9 cellular contexts compared by ENCODE assay signal in genomic region chr17:7557825-7558543, GRCh38. TPM values are rescaled to one million over a fixed set of nuclear protein-coding genes. Genes with fewer than 3 reads are reported as not detected.
A peak's percentile ranks its signal among the peaks of the same experiment; 100 is the strongest.
DNase-seq lines count a peak whose midpoint lies in the region; ATAC-seq, FAIRE-seq and TF ChIP-seq lines count a peak whose summit lies in the region.
"Had no signal": no experiment of that assay in that cellular context is flagged by ENCODE, and none has a peak within 500 bp of the region (broad histone marks: within the 10 kb centered on the region; RNA-seq: fewer than 3 reads in every experiment).

No MANE protein-coding gene starts in this region.

- DNase-seq in Caki2 (ENCODE audit: low read depth) = peak; percentile 59
- DNase-seq in HCEC 1CT = peak; percentile 20
- DNase-seq in SHP77 treated with DMSO at 0.1 percent for 48 hours (lab: John Stamatoyannopoulos, UW) = peak; percentile 63
- peak; percentile 89 for DNase-seq in endothelial cell of umbilical vein (ENCODE audit: low read depth, low spot score)
- DNase-seq in mesendoderm = peak; percentile 74
- DNase-seq in tibial nerve (ENCODE audit: low spot score in 2 of 2) = peak; percentile 73 to 74
- DNase-seq in activated gamma-delta T cell treated with Interleukin-2 at 50 U/mL for 16 hours = no peak

- no CpG with 5 or more reads among the region's 21 CpGs for WGBS in mesendoderm (ENCODE audit: extremely low coverage, insufficient coverage, low lambda C conversion rate)
- 11 to 13% methylated on average over 18 to 21 of the region's 21 CpGs for WGBS in tibial nerve, 2 donors

- H2BK5ac ChIP-seq in mesendoderm (ENCODE audit: low read length) = no peak overlapping the region

- dilution Hi-C loops in endothelial cell of umbilical vein (cut with MboI; ENCODE audit: extremely low pct_ligation_motif_present, low sequenced_read_pairs) = no loop called here

- H4K5ac ChIP-seq in mesendoderm (ENCODE audit: low read length) = no peak overlapping the region

- intact Hi-C loops in endothelial cell of umbilical vein (cut with micrococcal nuclease) = loop anchor here (1.0 kb wide), 1 partner anchor 123 kb away; the partner anchor contains the start of gene TMEM102

- CTCF ChIA-PET in endothelial cell of umbilical vein (lab: Charles Lee) = interaction anchor here (0.8 to 6.7 kb wide), 16 partner anchors 9 to 512 kb away, joined by 3 to 314 read pairs (median 4); partner anchors contain the start of gene SOX15

- H3K18ac ChIP-seq in mesendoderm (ENCODE audit: low read length) = no peak overlapping the region

- H3K27ac ChIP-seq in endothelial cell of umbilical vein (ENCODE audit: insufficient read depth, low read depth, low read length) (peak overlapping the region; percentile 70), mesendoderm (ENCODE audit: low read depth, low read length) (no peak overlapping the region), tibial nerve (peak overlapping the region; percentile 92 to 94 (median 94))

- H3K9me3 ChIP-seq in endothelial cell of umbilical vein (replicated peaks; ENCODE audit: control insufficient read depth, insufficient read depth, low read length) (no peaks in the 10 kb centered on the region), tibial nerve (no peaks in the 10 kb centered on the region)

- H3K4me2 ChIP-seq in endothelial cell of umbilical vein (ENCODE audit: insufficient read depth, low read length) = peak overlapping the region; percentile 53
- H3K4me2 ChIP-seq in mesendoderm (ENCODE audit: low read length) = no peak overlapping the region

- H4K8ac ChIP-seq in mesendoderm (ENCODE audit: low read depth, low read length) = no peak overlapping the region

- H3K9ac ChIP-seq in endothelial cell of umbilical vein (replicated peaks; ENCODE audit: extremely low read depth, insufficient read depth, low read length) (peak overlapping the region; percentile 65), mesendoderm (ENCODE audit: low read length) (peak overlapping the region; percentile 25)

- H2BK15ac ChIP-seq in mesendoderm (replicated peaks; ENCODE audit: low read depth) = no peak overlapping the region

- H3K79me1 ChIP-seq in mesendoderm (ENCODE audit: low read length) = peaks cover 6% of the 10 kb centered on the region

- FAIRE-seq in endothelial cell of umbilical vein (lab: Jason Lieb, UNC) = peak; percentile 95
- FAIRE-seq: TTC549 had no signal

- TF ChIP-seq EP300 in tibial nerve (IDR thresholded peaks at IDR 0.05) = peak; percentile 86 to 88

- H3K4me3 ChIP-seq in endothelial cell of umbilical vein (replicated peaks in 1 of 3; ENCODE audit: insufficient read depth in 1 of 3, low read depth in 1 of 3, low read length in 3 of 3) (no peak overlapping the region), mesendoderm (ENCODE audit: low read length) (no peak overlapping the region), tibial nerve (peak overlapping the region; percentile 18 to 88 (median 60))

- in situ Hi-C loops in Caki2 (cut with HindIII; ENCODE audit: low pct_unique_long_range_greater_than_20kb, low sequenced_read_pairs) = no loop called here

- H3K23ac ChIP-seq in mesendoderm (ENCODE audit: low read length) = no peak overlapping the region

- H3K27me3 ChIP-seq in endothelial cell of umbilical vein (ENCODE audit: control insufficient read depth in 2 of 2, insufficient read depth in 2 of 2, low read length in 2 of 2) (no peaks in the 10 kb centered on the region), mesendoderm (ENCODE audit: insufficient read depth, low read length, poor library complexity) (no peaks in the 10 kb centered on the region), tibial nerve (no peaks in the 10 kb centered on the region)

- POLR2A ChIA-PET in endothelial cell of umbilical vein (lab: Charles Lee) = interaction anchor here (1.1 to 1.8 kb wide), 2 partner anchors 73 to 79 kb away, joined by 3 to 7 read pairs; partner anchors contain the start of genes POLR2A and ZBTB4

- no peak overlapping the region for H3K4ac ChIP-seq in mesendoderm (ENCODE audit: low read depth, low read length)

- no peaks in the 10 kb centered on the region for H4K20me1 ChIP-seq in endothelial cell of umbilical vein (replicated peaks; ENCODE audit: control insufficient read depth, extremely low read depth, insufficient read depth, low read length)

- H3K9me1 ChIP-seq in endothelial cell of umbilical vein (replicated peaks; ENCODE audit: control insufficient read depth, extremely low read depth, insufficient read depth, low read length) = no peaks in the 10 kb centered on the region

- H3K4me1 ChIP-seq in endothelial cell of umbilical vein (ENCODE audit: control insufficient read depth, extremely low read depth, insufficient read depth, low read length) (peaks cover 32% of the 10 kb centered on the region), mesendoderm (ENCODE audit: control insufficient read depth, low read depth, low read length) (peaks cover 7% of the 10 kb centered on the region), tibial nerve (peaks cover 0 to 58% (median 45%) of the 10 kb centered on the region in 4 donors)

- TF ChIP-seq POLR2A in endothelial cell of umbilical vein (IDR thresholded peaks at IDR 0.05; ENCODE audit: low read depth, low read length) (peak; percentile 84), tibial nerve (IDR thresholded peaks at IDR 0.05) (peak in 1 of 2 donors; percentile 60)

- no peak overlapping the region for H2BK120ac ChIP-seq in mesendoderm (ENCODE audit: low read depth, low read length)

- H3K56ac ChIP-seq in mesendoderm (ENCODE audit: low read length) = peak overlapping the region; percentile 73

- no peak for TF ChIP-seq CTCF in endothelial cell of umbilical vein (IDR thresholded peaks at IDR 0.05; ENCODE audit: extremely low read depth in 1 of 2, insufficient read depth in 1 of 2, low read depth in 1 of 2, low read length in 2 of 2)
- TF ChIP-seq CTCF in tibial nerve (IDR thresholded peaks at IDR 0.05) = peak in 1 of 5 experiments; percentile 5

- H3K79me2 ChIP-seq in endothelial cell of umbilical vein (ENCODE audit: control insufficient read depth, insufficient read depth, low read length) (peaks cover 12% of the 10 kb centered on the region), mesendoderm (ENCODE audit: control insufficient read depth, insufficient read depth, low read length) (peaks cover 8% of the 10 kb centered on the region)

- BruUV-seq in endothelial cell of umbilical vein (replicated peaks; lab: Mats Ljungman, UMichigan) = no TSS peak

- ATAC-seq in HG02970 (IDR thresholded peaks at IDR 0.05; ENCODE audit: low FRiP score, unreplicated experiment) = no peak

- no peak overlapping the region for H2AK5ac ChIP-seq in mesendoderm (ENCODE audit: low read length)

- H2AFZ ChIP-seq in endothelial cell of umbilical vein (ENCODE audit: low read depth, low read length) = peak overlapping the region; percentile 77

- H3K36me3 ChIP-seq in endothelial cell of umbilical vein (ENCODE audit: control insufficient read depth in 2 of 2, extremely low read depth in 1 of 2, insufficient read depth in 2 of 2, low read length in 2 of 2) (no peaks in the 10 kb centered on the region), mesendoderm (ENCODE audit: control insufficient read depth, insufficient read depth, low read length) (no peaks in the 10 kb centered on the region), tibial nerve (peaks cover 0 to 10% (median 0%) of the 10 kb centered on the region in 3 donors)

RNA-seq across cellular contexts. Expression of gene TNFSF13, which starts 0.6 kb away (rescaled TPM):
- total RNA-seq in Caki2 (2014; rRNA removed; shearing (Covaris generic); ENCODE audit: low replicate concordance) = 5.1 and 6.2 TPM in 2 replicates
- 3.7 and 5.4 TPM in 2 replicates for total RNA-seq in endothelial cell of umbilical vein
- polyA plus RNA-seq in endothelial cell of umbilical vein = 3.6 and 4.3 TPM in 2 replicates
- polyA plus RNA-seq in endothelial cell of umbilical vein (2011; cell fraction: cytosol; rRNA removed) = 2.7 and 2.8 TPM in 2 replicates
- 4.2 and 6.2 TPM in 2 replicates for polyA plus RNA-seq in endothelial cell of umbilical vein (2011; cell fraction: nucleus; rRNA removed)
- 3.0 and 4.0 TPM in 2 replicates for polyA plus RNA-seq in endothelial cell of umbilical vein (2012)
- polyA minus RNA-seq in endothelial cell of umbilical vein = 2.5 and 3.1 TPM in 2 replicates
- 3.1 TPM for polyA minus RNA-seq in endothelial cell of umbilical vein (2011; cell fraction: cytosol; rRNA and poly(A)+ RNA removed)
- 2.5 TPM in 2 replicates for polyA minus RNA-seq in endothelial cell of umbilical vein (2011; cell fraction: nucleus; rRNA and poly(A)+ RNA removed)
- 1.1 TPM for polyA plus RNA-seq in mesendoderm (2013, experiment 1 of 2)
- 0.92 TPM for polyA plus RNA-seq in mesendoderm (2013, experiment 2 of 2)
- 10 to 100 TPM; 44.7 to 93.3 (median 64.7) TPM for total RNA-seq in tibial nerve

RNA-seq across cellular contexts. Expression of gene SENP3, which starts 3.7 kb away (rescaled TPM):
- 105 and 115 TPM in 2 replicates for total RNA-seq in Caki2 (2014; rRNA removed; shearing (Covaris generic); ENCODE audit: low replicate concordance)
- total RNA-seq in endothelial cell of umbilical vein (56.5 and 63.4 TPM in 2 replicates), tibial nerve (10 to 100 TPM; 54.3 to 75.4 (median 59.0) TPM)
- 91.6 and 96.5 TPM in 2 replicates for polyA plus RNA-seq in endothelial cell of umbilical vein
- polyA plus RNA-seq in endothelial cell of umbilical vein (2011; cell fraction: cytosol; rRNA removed) = 97.0 and 110 TPM in 2 replicates
- polyA plus RNA-seq in endothelial cell of umbilical vein (2011; cell fraction: nucleus; rRNA removed) = 90.0 and 99.9 TPM in 2 replicates
- 52.3 and 67.0 TPM in 2 replicates for polyA plus RNA-seq in endothelial cell of umbilical vein (2012)
- 76.4 and 80.4 TPM in 2 replicates for polyA minus RNA-seq in endothelial cell of umbilical vein
- 67.6 TPM for polyA minus RNA-seq in endothelial cell of umbilical vein (2011; cell fraction: cytosol; rRNA and poly(A)+ RNA removed)
- 21.7 and 30.4 TPM in 2 replicates for polyA minus RNA-seq in endothelial cell of umbilical vein (2011; cell fraction: nucleus; rRNA and poly(A)+ RNA removed)
- polyA plus RNA-seq in mesendoderm (2013, experiment 1 of 2) = 59.2 TPM
- 55.7 TPM for polyA plus RNA-seq in mesendoderm (2013, experiment 2 of 2)

RNA-seq across cellular contexts. Expression of gene TNFSF12, which starts 9.1 kb away (rescaled TPM):
- 0.24 TPM in 1 of 2 replicates, not detected in the other for total RNA-seq in Caki2 (2014; rRNA removed; shearing (Covaris generic); ENCODE audit: low replicate concordance)
- total RNA-seq in endothelial cell of umbilical vein (21.0 and 28.4 TPM in 2 replicates), tibial nerve (100 to 1,000 TPM in 2 of 4 donors, 10 to 100 TPM in 2; 59.4 to 109 (median 98.8) TPM)
- polyA plus RNA-seq in endothelial cell of umbilical vein = 39.4 and 40.5 TPM in 2 replicates
- 25.6 and 34.9 TPM in 2 replicates for polyA plus RNA-seq in endothelial cell of umbilical vein (2011; cell fraction: cytosol; rRNA removed)
- 11.2 and 15.0 TPM in 2 replicates for polyA plus RNA-seq in endothelial cell of umbilical vein (2011; cell fraction: nucleus; rRNA removed)
- 17.3 and 30.7 TPM in 2 replicates for polyA plus RNA-seq in endothelial cell of umbilical vein (2012)
- 8.6 and 13.0 TPM in 2 replicates for polyA minus RNA-seq in endothelial cell of umbilical vein
- 1.3 TPM for polyA minus RNA-seq in endothelial cell of umbilical vein (2011; cell fraction: cytosol; rRNA and poly(A)+ RNA removed)
- polyA minus RNA-seq in endothelial cell of umbilical vein (2011; cell fraction: nucleus; rRNA and poly(A)+ RNA removed) = 2.6 and 3.4 TPM in 2 replicates
- polyA plus RNA-seq in mesendoderm (2013, experiment 1 of 2) = 1.9 TPM
- 2.1 TPM for polyA plus RNA-seq in mesendoderm (2013, experiment 2 of 2)

RNA-seq across cellular contexts. Expression of gene CD68, which starts 21.5 kb away (rescaled TPM):
- 57.9 and 93.2 TPM in 2 replicates for total RNA-seq in Caki2 (2014; rRNA removed; shearing (Covaris generic); ENCODE audit: low replicate concordance)
- 2.9 and 4.5 TPM in 2 replicates for total RNA-seq in endothelial cell of umbilical vein
- 29.1 and 30.8 TPM in 2 replicates for polyA plus RNA-seq in endothelial cell of umbilical vein
- 13.1 and 20.9 TPM in 2 replicates for polyA plus RNA-seq in endothelial cell of umbilical vein (2011; cell fraction: cytosol; rRNA removed)
- 2.1 TPM in 2 replicates for polyA plus RNA-seq in endothelial cell of umbilical vein (2011; cell fraction: nucleus; rRNA removed)
- polyA plus RNA-seq in endothelial cell of umbilical vein (2012) = 18.9 and 35.4 TPM in 2 replicates
- 9.3 and 26.8 TPM in 2 replicates for polyA minus RNA-seq in endothelial cell of umbilical vein
- polyA minus RNA-seq in endothelial cell of umbilical vein (2011; cell fraction: cytosol; rRNA and poly(A)+ RNA removed) = 1.0 TPM
- polyA minus RNA-seq in endothelial cell of umbilical vein (2011; cell fraction: nucleus; rRNA and poly(A)+ RNA removed) = 3.0 and 4.7 TPM in 2 replicates
- polyA plus RNA-seq in mesendoderm (2013, experiment 1 of 2) = 0.44 TPM
- 0.42 TPM for polyA plus RNA-seq in mesendoderm (2013, experiment 2 of 2)
- total RNA-seq in tibial nerve = 10 to 100 TPM; 19.3 to 65.7 (median 34.2) TPM

RNA-seq across cellular contexts. Expression of gene MPDU1, which starts 25.7 kb away (rescaled TPM):
- 96.4 and 130 TPM in 2 replicates for total RNA-seq in Caki2 (2014; rRNA removed; shearing (Covaris generic); ENCODE audit: low replicate concordance)
- total RNA-seq in endothelial cell of umbilical vein = 61.2 and 78.0 TPM in 2 replicates
- polyA plus RNA-seq in endothelial cell of umbilical vein = 368 and 384 TPM in 2 replicates
- 232 and 270 TPM in 2 replicates for polyA plus RNA-seq in endothelial cell of umbilical vein (2011; cell fraction: cytosol; rRNA removed)
- polyA plus RNA-seq in endothelial cell of umbilical vein (2011; cell fraction: nucleus; rRNA removed) = 167 and 168 TPM in 2 replicates
- polyA plus RNA-seq in endothelial cell of umbilical vein (2012) = 96.5 and 130 TPM in 2 replicates
- polyA minus RNA-seq in endothelial cell of umbilical vein = 198 and 233 TPM in 2 replicates
- polyA minus RNA-seq in endothelial cell of umbilical vein (2011; cell fraction: cytosol; rRNA and poly(A)+ RNA removed) = 61.6 TPM
- 41.7 and 43.4 TPM in 2 replicates for polyA minus RNA-seq in endothelial cell of umbilical vein (2011; cell fraction: nucleus; rRNA and poly(A)+ RNA removed)
- 101 TPM for polyA plus RNA-seq in mesendoderm (2013, experiment 1 of 2)
- 96.5 TPM for polyA plus RNA-seq in mesendoderm (2013, experiment 2 of 2)
- 100 to 1,000 TPM in 1 of 4 donors, 10 to 100 TPM in 3; 58.3 to 102 (median 66.2) TPM for total RNA-seq in tibial nerve

Comparison
In these comparisons a context has a peak if more than half of its experiments do, and no peak if none do; other contexts are left out.
1. H3K4me3 ChIP-seq: peak in tibial nerve (4 of 4); none in endothelial cell of umbilical vein (0 of 3) and mesendoderm (single experiment).
2. RNA of gene TNFSF12, which starts 9.1 kb away (total RNA-seq): 59.4 to 109 TPM in tibial nerve and 21.0 to 28.4 TPM in endothelial cell of umbilical vein; 0.24 TPM in Caki2; every median in the first group is over 10 times any median in the second.